ENCODE assay signal across 27 cellular contexts in the genomic region with DNA sequence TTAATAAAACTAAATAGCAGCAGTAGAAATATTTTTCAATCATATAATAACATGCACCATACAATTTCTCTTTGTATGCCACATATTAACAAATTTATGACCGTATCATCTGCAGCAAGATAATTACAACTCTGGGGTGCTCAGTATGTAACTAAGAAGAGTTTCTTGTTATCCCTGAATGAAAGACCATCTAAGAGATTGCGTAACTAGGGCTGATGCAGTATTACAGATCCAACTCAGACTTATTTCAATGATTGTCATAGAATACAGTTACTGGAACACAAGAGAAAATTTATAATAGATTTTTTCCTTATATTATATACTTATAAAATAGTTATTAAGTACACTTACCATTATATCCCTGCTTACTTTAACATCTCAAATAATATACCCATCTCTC.
"Had no signal": no experiment of that assay in that cellular context is flagged by ENCODE, and none has a peak within 500 bp of the region (broad histone marks: within the 10 kb centered on the region; RNA-seq: fewer than 3 reads in every experiment).

No MANE protein-coding gene starts in this region.

- H3K4me1 ChIP-seq: neural progenitor cell, parathyroid adenoma, psoas muscle, spleen, suprapubic skin, testis, tibial artery, transverse colon, upper lobe of right lung, uterus had no signal

- H3K9ac ChIP-seq: neural progenitor cell, parathyroid adenoma had no signal

- ATAC-seq: natural killer cell; psoas muscle; right cardiac atrium; sciatic nerve; stimulated activated memory B cell treated with anti-CD40 and anti-IgM and Interleukin-4, amounts not matched to agents 10 μg/mL and 1 μg/mL and 100 μg/mL, for 72 hours; stimulated activated naive CD8-positive, alpha-beta T cell treated with anti-CD3 and anti-CD28 coated beads, Interleukin-15, amount 100 ng/mL, for 72 hours; stimulated activated naive CD8-positive, alpha-beta T cell treated with anti-CD3 and anti-CD28 coated beads, Interleukin-15, Interleukin-2, amounts not matched to agents 100 U/mL and 50 U/mL, for 24 hours; upper lobe of right lung had no signal

- H3K4me3 ChIP-seq: neural progenitor cell, ovary, psoas muscle, skin epidermis, smooth muscle cell, spleen, suprapubic skin, testis, tibial artery, transverse colon, upper lobe of right lung, uterus had no signal

- H3K27ac ChIP-seq: neural progenitor cell, ovary, parathyroid adenoma, psoas muscle, skin epidermis, spleen, suprapubic skin, testis, tibial artery, transverse colon, upper lobe of right lung, uterus had no signal

- H3K4me2 ChIP-seq: neural progenitor cell, smooth muscle cell had no signal

- H3K36me3 ChIP-seq: neural progenitor cell, ovary, spleen, suprapubic skin, tibial artery, transverse colon, upper lobe of right lung, uterus had no signal

- H3K79me2 ChIP-seq: parathyroid adenoma had no signal

- H3K9me3 ChIP-seq: ovary, psoas muscle, suprapubic skin, testis, tibial artery, transverse colon, upper lobe of right lung, uterus had no signal

- H3K27me3 ChIP-seq: neural progenitor cell, ovary, spleen, suprapubic skin, testis, tibial artery, transverse colon, upper lobe of right lung, uterus had no signal

- H2AFZ ChIP-seq: neural progenitor cell, parathyroid adenoma had no signal

- DNase-seq: natural killer cell; occipital lobe; ovary; psoas muscle; right cardiac atrium; spleen; stimulated activated CD4-positive, alpha-beta T cell treated with anti-CD3 and anti-CD28 coated beads, Interleukin-12 subunit alpha, Interleukin-12 subunit beta, amount 100 ng/mL, for 4 hours; stimulated activated CD4-positive, alpha-beta T cell treated with anti-CD3 and anti-CD28 coated beads, Interleukin-1b, Interleukin-23, amount 100 ng/mL, for 48 hours; stimulated activated CD4-positive, alpha-beta T cell treated with anti-CD3 and anti-CD28 coated beads, Interleukin-4, amount 100 ng/mL, for 1 hour; stimulated activated CD4-positive, alpha-beta T cell treated with anti-CD3 and anti-CD28 coated beads, Interleukin-4, amount 100 ng/mL, for 4 hours; stimulated activated CD8-positive, alpha-beta memory T cell treated with anti-CD3 and anti-CD28 coated beads, Interleukin-4, amount 100 ng/mL, for 48 hours; stimulated activated naive CD4-positive, alpha-beta T cell; stimulated activated naive CD8-positive, alpha-beta T cell treated with anti-CD3 and anti-CD28 coated beads, Interleukin-15, amount 100 ng/mL, for 72 hours; stimulated activated naive CD8-positive, alpha-beta T cell treated with anti-CD3 and anti-CD28 coated beads, Interleukin-15, Interleukin-2, amounts not matched to agents 100 U/mL and 50 U/mL, for 24 hours; substantia nigra; testis; tibial artery; transverse colon; upper lobe of right lung; uterus had no signal
